Comparison of ENCODE assay signal across 18 cellular contexts in genomic region chr1:199308349-199308846, GRCh38.
DNase-seq lines count a peak whose midpoint lies in the region; ATAC-seq and TF ChIP-seq lines count a peak whose summit lies in the region.
"Had no signal": no experiment of that assay in that cellular context is flagged by ENCODE, and none has a peak within 500 bp of the region (broad histone marks: within the 10 kb centered on the region; RNA-seq: fewer than 3 reads in every experiment).

No MANE protein-coding gene starts in this region.

- H3K27me3 Mint-ChIP-seq in activated T-cell treated with anti-CD3 and anti-CD28 coated beads, Interleukin-2, amount 50 U/mL, for 72 hours (ENCODE audit: low read depth) = peaks cover 24% of the 10 kb centered on the region

- peak overlapping the region; percentile 84 for H3K27ac Mint-ChIP-seq in activated T-cell treated with anti-CD3 and anti-CD28 coated beads, Interleukin-2, amount 50 U/mL, for 72 hours
- no peak overlapping the region for H3K27ac Mint-ChIP-seq in stimulated activated effector memory CD8-positive, alpha-beta T cell treated with anti-CD3 and anti-CD28 coated beads, Interleukin-12 subunit alpha, Interleukin-12 subunit beta, amount 100 ng/mL, for 72 hours
- H3K27ac Mint-ChIP-seq: activated CD4-positive, alpha-beta memory T cell treated with anti-CD3 and anti-CD28 coated beads, Interleukin-2, amount 10 ng/mL, durations not matched to agents 7 days and 5 days had no signal

- peaks cover 32% of the 10 kb centered on the region for H3K4me1 Mint-ChIP-seq in activated T-cell treated with anti-CD3 and anti-CD28 coated beads, Interleukin-2, amount 50 U/mL, for 72 hours (ENCODE audit: low read depth)
- no peaks in the 10 kb centered on the region for H3K4me1 Mint-ChIP-seq in stimulated activated effector memory CD8-positive, alpha-beta T cell treated with anti-CD3 and anti-CD28 coated beads, Interleukin-12 subunit alpha, Interleukin-12 subunit beta, amount 100 ng/mL, for 72 hours

- WGBS in spleen, 5 donors = 59 to 89% (median 79%) methylated on average over 5 of the region's 5 CpGs

- H3K9me3 ChIP-seq in spleen (no peaks in the 10 kb centered on the region), WERI-Rb-1 (ENCODE audit: severe bottlenecking) (no peaks in the 10 kb centered on the region)
- H3K9me3 ChIP-seq: body of pancreas, stomach, uterus had no signal

- intact Hi-C loops in spleen (cut with DNase I; ENCODE audit: low total_unique reads) = no loop called here

- H3K27me3 ChIP-seq in spleen (replicated peaks in 1 of 7) (no peaks in the 10 kb centered on the region), WERI-Rb-1 (ENCODE audit: insufficient read depth, low read depth, severe bottlenecking) (no peaks in the 10 kb centered on the region)
- H3K27me3 ChIP-seq: body of pancreas, stomach, uterus had no signal

- no peak for DNase-seq in activated T-cell treated with anti-CD3 and anti-CD28 coated beads, Interleukin-2, amount 50 U/mL, for 72 hours
- no peak for DNase-seq in activated T-cell treated with anti-CD3 and anti-CD28 coated beads, Interleukin-2, amount 50 U/mL, for 48 hours
- DNase-seq in GM20000 (ENCODE audit: low spot score) (peak; percentile 16), spleen (no peak), WERI-Rb-1 (no peak)
- no peak for DNase-seq in stimulated activated effector memory CD8-positive, alpha-beta T cell treated with anti-CD3 and anti-CD28 coated beads, Interleukin-12 subunit alpha, Interleukin-12 subunit beta, amount 100 ng/mL, for 72 hours (ENCODE audit: low spot score in 2 of 2)
- DNase-seq: ACHN; activated CD4-positive, alpha-beta memory T cell treated with anti-CD3 and anti-CD28 coated beads, Interleukin-2, amount 10 ng/mL, durations not matched to agents 7 days and 5 days; body of pancreas; cortex of kidney; HCEC 1CT; NCI-H2081; NCI-H524; stomach; uterus had no signal

- no peak for TF ChIP-seq POLR2A in spleen (IDR thresholded peaks at IDR 0.05)

- H3K4me3 ChIP-seq in spleen (no peak overlapping the region), WERI-Rb-1 (ENCODE audit: low read depth, low read length) (no peak overlapping the region)
- H3K4me3 ChIP-seq: body of pancreas, stomach, uterus had no signal

- H3K4me1 ChIP-seq in spleen = peaks cover 0 to 11% (median 0%) of the 10 kb centered on the region in 6 donors
- H3K4me1 ChIP-seq: body of pancreas, parathyroid adenoma, stomach, uterus had no signal

- ATAC-seq in activated T-cell treated with anti-CD3 and anti-CD28 coated beads, Interleukin-2, amount 50 U/mL, for 72 hours (replicated peaks in 1 of 2) = peak; percentile 92 to 95
- ATAC-seq in HG02938 (IDR thresholded peaks at IDR 0.05; ENCODE audit: unreplicated experiment) (peak; percentile 59), HG03139 (IDR thresholded peaks at IDR 0.05; ENCODE audit: unreplicated experiment) (no peak)
- ATAC-seq in stimulated activated effector memory CD8-positive, alpha-beta T cell treated with anti-CD3 and anti-CD28 coated beads, Interleukin-12 subunit alpha, Interleukin-12 subunit beta, amount 100 ng/mL, for 72 hours = peak; percentile 91
- ATAC-seq: body of pancreas had no signal

- no peak for TF ChIP-seq CTCF in GM20000 (IDR thresholded peaks at IDR 0.05; ENCODE audit: extremely low read depth, missing control alignments)
- TF ChIP-seq CTCF in spleen (IDR thresholded peaks at IDR 0.05 in 8 of 11, conservative IDR thresholded peaks at IDR 0.05 in 3 of 11) = no peak
- TF ChIP-seq CTCF in WERI-Rb-1 (IDR thresholded peaks at IDR 0.05; ENCODE audit: low read depth, low read length) = no peak

- H3K36me3 Mint-ChIP-seq in activated T-cell treated with anti-CD3 and anti-CD28 coated beads, Interleukin-2, amount 50 U/mL, for 72 hours (ENCODE audit: insufficient read depth in 2 of 2) = no peaks in the 10 kb centered on the region
- no peaks in the 10 kb centered on the region for H3K36me3 Mint-ChIP-seq in stimulated activated effector memory CD8-positive, alpha-beta T cell treated with anti-CD3 and anti-CD28 coated beads, Interleukin-12 subunit alpha, Interleukin-12 subunit beta, amount 100 ng/mL, for 72 hours

- H3K4me3 Mint-ChIP-seq in activated T-cell treated with anti-CD3 and anti-CD28 coated beads, Interleukin-2, amount 50 U/mL, for 72 hours = peak overlapping the region; percentile 24 to 37
- H3K4me3 Mint-ChIP-seq in stimulated activated effector memory CD8-positive, alpha-beta T cell treated with anti-CD3 and anti-CD28 coated beads, Interleukin-12 subunit alpha, Interleukin-12 subunit beta, amount 100 ng/mL, for 72 hours = peak overlapping the region; percentile 24
- H3K4me3 Mint-ChIP-seq: activated CD4-positive, alpha-beta memory T cell treated with anti-CD3 and anti-CD28 coated beads, Interleukin-2, amount 10 ng/mL, durations not matched to agents 7 days and 5 days had no signal

- no peak overlapping the region for H3K27ac ChIP-seq in spleen
- no peak overlapping the region for H3K27ac ChIP-seq in WERI-Rb-1
- H3K27ac ChIP-seq: body of pancreas, parathyroid adenoma, stomach, uterus had no signal

- no peaks in the 10 kb centered on the region for H3K9me3 Mint-ChIP-seq in activated T-cell treated with anti-CD3 and anti-CD28 coated beads, Interleukin-2, amount 50 U/mL, for 72 hours
- H3K9me3 Mint-ChIP-seq in stimulated activated effector memory CD8-positive, alpha-beta T cell treated with anti-CD3 and anti-CD28 coated beads, Interleukin-12 subunit alpha, Interleukin-12 subunit beta, amount 100 ng/mL, for 72 hours = no peaks in the 10 kb centered on the region
- H3K9me3 Mint-ChIP-seq: activated CD4-positive, alpha-beta memory T cell treated with anti-CD3 and anti-CD28 coated beads, Interleukin-2, amount 10 ng/mL, durations not matched to agents 7 days and 5 days had no signal

- H3K36me3 ChIP-seq in spleen = no peaks in the 10 kb centered on the region
- H3K36me3 ChIP-seq in WERI-Rb-1 = no peaks in the 10 kb centered on the region
- H3K36me3 ChIP-seq: stomach, uterus had no signal
